In the genomic region with DNA sequence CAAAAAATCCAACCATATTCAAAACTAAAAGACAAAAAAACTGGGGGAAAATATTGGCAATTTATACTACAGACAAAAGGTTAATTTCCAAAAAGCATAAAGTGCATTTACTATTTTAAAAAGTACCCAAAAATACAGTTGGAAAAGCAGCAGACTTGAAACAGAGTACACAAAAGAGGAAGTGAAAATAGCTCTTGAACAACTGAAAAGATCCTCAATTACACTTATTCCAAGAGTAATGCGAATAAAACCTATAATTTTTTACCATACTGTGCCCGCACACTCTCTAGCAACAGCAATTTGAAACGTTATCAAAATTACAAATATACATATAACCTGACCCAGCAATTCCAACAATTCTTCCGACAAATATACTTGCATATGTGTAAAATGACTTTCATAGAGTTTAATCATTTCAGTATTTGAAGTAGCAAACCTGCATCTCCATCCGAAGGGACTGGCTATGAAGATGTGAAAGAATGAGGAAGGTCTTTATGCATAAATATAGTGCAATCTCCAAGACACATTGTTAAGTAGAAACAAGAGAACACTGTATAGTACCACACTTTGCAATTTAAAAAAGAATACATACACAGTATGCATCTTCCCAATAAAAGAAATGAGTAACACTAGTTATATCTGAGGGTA, we compare ENCODE assay signal across 12 cellular contexts. TPM values are rescaled to one million over a fixed set of nuclear protein-coding genes. Genes with fewer than 3 reads are reported as not detected.
DNase-seq lines count a peak whose midpoint lies in the region; ATAC-seq, FAIRE-seq and TF ChIP-seq lines count a peak whose summit lies in the region.
"Had no signal": no experiment of that assay in that cellular context is flagged by ENCODE, and none has a peak within 500 bp of the region (broad histone marks: within the 10 kb centered on the region; RNA-seq: fewer than 3 reads in every experiment).

No MANE protein-coding gene starts in this region.

- 94% methylated on average over 4 of the region's 5 CpGs for WGBS in K562 (ENCODE audit: insufficient coverage, low coverage, missing lambda C conversion rate)
- 92 to 97% (median 95%) methylated on average over 5 of the region's 5 CpGs for WGBS in heart left ventricle, 4 donors

- CTCF ChIA-PET in K562 (lab: Yijun Ruan, JAX; ENCODE audit: low intra/inter-chr PET ratio) = no interaction called here
- CTCF ChIA-PET in CD4-positive, alpha-beta T cell (lab: Charles Lee) = no interaction called here

- no peak overlapping the region for H3K9ac ChIP-seq in K562 (ENCODE audit: insufficient read depth in 1 of 2, low read depth in 2 of 2, low read length in 2 of 2)

- in situ Hi-C loops in K562 (cut with MboI) = no loop called here

- H3K36me3 ChIP-seq in K562 (ENCODE audit: control insufficient read depth, insufficient read depth, low read length) = peaks cover 42% of the 10 kb centered on the region
- peaks cover 0 to 85% (median 59%) of the 10 kb centered on the region in 9 donors for H3K36me3 ChIP-seq in heart left ventricle
- H3K36me3 ChIP-seq: neutrophil had no signal

- H3K9me3 ChIP-seq in K562 (replicated peaks; ENCODE audit: control insufficient read depth, insufficient read depth, low read depth, low read length) (no peaks in the 10 kb centered on the region), heart left ventricle (peaks cover 0 to 9% (median 4%) of the 10 kb centered on the region in 12 donors)
- H3K9me3 ChIP-seq in CD4-positive, alpha-beta T cell (ENCODE audit: control insufficient read depth, low read length) = no peaks in the 10 kb centered on the region
- H3K9me3 ChIP-seq: neutrophil had no signal

- H3K36me3 Mint-ChIP-seq in CD4-positive, alpha-beta T cell (ENCODE audit: low read depth) = peaks cover 70% of the 10 kb centered on the region
- peaks cover 98% of the 10 kb centered on the region for H3K36me3 Mint-ChIP-seq in stimulated activated effector memory CD8-positive, alpha-beta T cell treated with anti-CD3 and anti-CD28 coated beads, Interleukin-12 subunit alpha, Interleukin-12 subunit beta, amount 100 ng/mL, for 72 hours

- H3K4me1 Mint-ChIP-seq in CD4-positive, alpha-beta T cell (ENCODE audit: low read depth) = no peaks in the 10 kb centered on the region
- no peaks in the 10 kb centered on the region for H3K4me1 Mint-ChIP-seq in stimulated activated effector memory CD8-positive, alpha-beta T cell treated with anti-CD3 and anti-CD28 coated beads, Interleukin-12 subunit alpha, Interleukin-12 subunit beta, amount 100 ng/mL, for 72 hours

- H3K4me2 ChIP-seq in K562 (ENCODE audit: insufficient read depth, low read length) = no peak overlapping the region

- H4K20me1 ChIP-seq in K562 (replicated peaks; ENCODE audit: control insufficient read depth, insufficient read depth, low read length) = no peaks in the 10 kb centered on the region

- H3K4me1 ChIP-seq in K562 (replicated peaks in 1 of 2; ENCODE audit: control insufficient read depth in 2 of 2, insufficient read depth in 2 of 2, low read length in 2 of 2) (no peaks in the 10 kb centered on the region), heart left ventricle (no peaks in the 10 kb centered on the region)

- no peaks in the 10 kb centered on the region for H3K9me1 ChIP-seq in K562 (ENCODE audit: control insufficient read depth, insufficient read depth, low read length)

- TF ChIP-seq RAD21 in K562 (CRISPR knock-in tag; conservative IDR thresholded peaks at IDR 0.05 in 1 of 2, IDR thresholded peaks at IDR 0.05 in 1 of 2) = no peak

- H3K27me3 ChIP-seq in K562 (ENCODE audit: control insufficient read depth in 2 of 2, insufficient read depth in 2 of 2, low read length in 2 of 2) = no peaks in the 10 kb centered on the region
- no peaks in the 10 kb centered on the region for H3K27me3 ChIP-seq in CD4-positive, alpha-beta T cell (ENCODE audit: control insufficient read depth, insufficient read depth, low read length)
- no peaks in the 10 kb centered on the region for H3K27me3 ChIP-seq in heart left ventricle
- H3K27me3 ChIP-seq: brain microvascular endothelial cell, neutrophil had no signal

- FAIRE-seq in K562 (lab: Jason Lieb, UNC) = no peak

- TF ChIP-seq EP300 in K562 (IDR thresholded peaks at IDR 0.05; ENCODE audit: low read length) = no peak

- H3K9me3 Mint-ChIP-seq in CD4-positive, alpha-beta T cell = no peaks in the 10 kb centered on the region
- peaks cover 3% of the 10 kb centered on the region for H3K9me3 Mint-ChIP-seq in stimulated activated effector memory CD8-positive, alpha-beta T cell treated with anti-CD3 and anti-CD28 coated beads, Interleukin-12 subunit alpha, Interleukin-12 subunit beta, amount 100 ng/mL, for 72 hours

- no peaks in the 10 kb centered on the region for H3K79me2 ChIP-seq in K562 (ENCODE audit: control insufficient read depth, insufficient read depth, low read length)

- TF ChIP-seq CTCF in K562 (IDR thresholded peaks at IDR 0.05 in 2 of 3, conservative IDR thresholded peaks at IDR 0.05 in 1 of 3; ENCODE audit: insufficient read depth in 2 of 3, low read depth in 1 of 3, low read length in 3 of 3) = no peak
- TF ChIP-seq CTCF in CD4-positive, alpha-beta T cell (IDR thresholded peaks at IDR 0.05) = no peak
- no peak for TF ChIP-seq CTCF in heart left ventricle (IDR thresholded peaks at IDR 0.05)

- POLR2A ChIA-PET in K562 (lab: Yijun Ruan, JAX) = interaction anchor here (1.1 to 1.2 kb wide), 2 partner anchors 9 to 13 kb away, joined by 3 read pairs; no protein-coding TSS in a partner anchor
- POLR2A ChIA-PET in CD4-positive, alpha-beta T cell (lab: Charles Lee) = interaction anchor here (1.2 kb wide), 1 partner anchor 27 kb away, joined by 3 read pairs; the partner anchor contains the start of gene EXOSC8

- no peak overlapping the region for H2AFZ ChIP-seq in K562 (ENCODE audit: low read depth, low read length)

- no peak for DNase-seq in K562 (ENCODE audit: extremely low read depth in 1 of 4, low spot score in 3 of 4)
- DNase-seq in CD4-positive, alpha-beta T cell = no peak
- DNase-seq in heart left ventricle = no peak
- DNase-seq in stimulated activated effector memory CD8-positive, alpha-beta T cell treated with anti-CD3 and anti-CD28 coated beads, Interleukin-12 subunit alpha, Interleukin-12 subunit beta, amount 100 ng/mL, for 72 hours (ENCODE audit: low spot score in 2 of 2) = no peak
- no peak for DNase-seq in AG08396 (ENCODE audit: low spot score)
- DNase-seq: activated CD8-positive, alpha-beta memory T cell treated with anti-CD3 and anti-CD28 coated beads, Interleukin-2, amount 50 U/mL, for 4 hours; brain microvascular endothelial cell; DMS79 treated with DMSO at 0.1 percent for 48 hours had no signal

- ATAC-seq in GM18909 (IDR thresholded peaks at IDR 0.05; ENCODE audit: poor library complexity, unreplicated experiment) = peak; percentile 86
- ATAC-seq in GM21737 (IDR thresholded peaks at IDR 0.05; ENCODE audit: unreplicated experiment) = peak; percentile 73
- ATAC-seq in HG03354 (IDR thresholded peaks at IDR 0.05; ENCODE audit: poor library complexity, severe bottlenecking, unreplicated experiment) = peak; percentile 78
- no peak for ATAC-seq in K562
- ATAC-seq in CD4-positive, alpha-beta T cell (ENCODE audit: poor library complexity) = no peak
- no peak for ATAC-seq in heart left ventricle
- ATAC-seq in stimulated activated effector memory CD8-positive, alpha-beta T cell treated with anti-CD3 and anti-CD28 coated beads, Interleukin-12 subunit alpha, Interleukin-12 subunit beta, amount 100 ng/mL, for 72 hours = no peak

- no peak overlapping the region for H3K27ac Mint-ChIP-seq in CD4-positive, alpha-beta T cell
- no peak overlapping the region for H3K27ac Mint-ChIP-seq in stimulated activated effector memory CD8-positive, alpha-beta T cell treated with anti-CD3 and anti-CD28 coated beads, Interleukin-12 subunit alpha, Interleukin-12 subunit beta, amount 100 ng/mL, for 72 hours

- H3K4me3 ChIP-seq in K562 = no peak overlapping the region
- no peak overlapping the region for H3K4me3 ChIP-seq in heart left ventricle

- BruUV-seq in K562 (replicated peaks; lab: Mats Ljungman, UMichigan) = no TSS peak

- intact Hi-C loops in K562 (cut with micrococcal nuclease) = no loop called here
- intact Hi-C loops in CD4-positive, alpha-beta T cell (cut with DNase I, micrococcal nuclease) = no loop called here
- intact Hi-C loops in heart left ventricle (cut with DNase I) = loop anchor here in 2 of 10 donors (10.0 kb wide), 1 partner anchor 549 kb away; no protein-coding TSS in a partner anchor

- H3K27ac ChIP-seq in K562 (ENCODE audit: extremely low read depth, low read depth, low read length) (no peak overlapping the region), heart left ventricle (no peak overlapping the region)
- no peak overlapping the region for H3K27ac ChIP-seq in CD4-positive, alpha-beta T cell (ENCODE audit: low read depth, low read length)
- H3K27ac ChIP-seq: brain microvascular endothelial cell, neutrophil had no signal

- H3K4me3 Mint-ChIP-seq in CD4-positive, alpha-beta T cell = no peak overlapping the region
- no peak overlapping the region for H3K4me3 Mint-ChIP-seq in stimulated activated effector memory CD8-positive, alpha-beta T cell treated with anti-CD3 and anti-CD28 coated beads, Interleukin-12 subunit alpha, Interleukin-12 subunit beta, amount 100 ng/mL, for 72 hours

- no peak for TF ChIP-seq POLR2A in K562 (conservative IDR thresholded peaks at IDR 0.05)
- TF ChIP-seq POLR2A in heart left ventricle (IDR thresholded peaks at IDR 0.05) = no peak

- H3K27me3 Mint-ChIP-seq in CD4-positive, alpha-beta T cell = no peaks in the 10 kb centered on the region

RNA-seq across cellular contexts. Expression of gene ALG5, which starts 25.4 kb away (rescaled TPM):
- total RNA-seq in K562 (2011; cell fraction: chromatin; rRNA removed; ENCODE audit: low replicate concordance) = 29.2 and 46.7 TPM in 2 replicates
- 50.2 and 54.5 TPM in 2 replicates for total RNA-seq in K562 (2011; cell fraction: nucleolus; rRNA removed)
- 54.8 and 75.2 TPM in 2 replicates for total RNA-seq in K562 (2011; cell fraction: nucleoplasm; rRNA removed)
- total RNA-seq in K562 (2014; rRNA removed) (36.6 and 41.8 TPM in 2 replicates), K562 (2014; rRNA removed; fragmentation: Illumina TruSeq; extraction: Trizol) (52.7 and 59.5 TPM in 2 replicates), K562 (2015; rRNA removed; fragmentation: Illumina TruSeq; extraction: Trizol) (45.2 and 47.3 TPM in 2 replicates), K562 (2021) (31.3 and 33.6 TPM in 2 replicates), heart left ventricle (10 to 100 TPM in 6 of 9 donors, 1 to 10 TPM in 3; 8.4 to 15.2 (median 11.6) TPM)
- polyA plus RNA-seq in K562 (2011; rRNA removed) (39.8 and 58.9 TPM in 2 replicates), K562 (2014; fragmentation: Illumina TruSeq; extraction: Trizol) (43.3 and 46.7 TPM in 2 replicates), K562 (2014; fragmentation: Nextera tagmentation; extraction: Ambion mirVana) (10 to 100 TPM; 76.7 to 80.5 TPM), K562 (2014; rRNA removed) (44.5 and 48.2 TPM in 2 replicates), heart left ventricle (10 to 100 TPM; 13.4 to 31.8 TPM)
- 11.6 and 22.1 TPM in 2 replicates for polyA plus RNA-seq in K562 (2011; cell fraction: cytosol; rRNA removed)
- 15.8 and 19.7 TPM in 2 replicates for polyA plus RNA-seq in K562 (2011; cell fraction: nucleus; rRNA removed)
- 30.3 and 32.3 TPM in 2 replicates for polyA plus RNA-seq in K562 (2012)
- 29.5 and 30.8 TPM in 2 replicates for polyA minus RNA-seq in K562 (2011; rRNA and poly(A)+ RNA removed)
- 8.8 and 14.4 TPM in 2 replicates for polyA minus RNA-seq in K562 (2011; cell fraction: cytosol; rRNA and poly(A)+ RNA removed)
- 27.9 and 30.2 TPM in 2 replicates for polyA minus RNA-seq in K562 (2011; cell fraction: nucleus; rRNA and poly(A)+ RNA removed)
- 10 to 100 TPM; 14.4 to 15.1 TPM for total RNA-seq in CD4-positive, alpha-beta T cell

RNA-seq across cellular contexts. Expression of gene EXOSC8, which starts 26.8 kb away (rescaled TPM):
- 47.0 and 108 TPM in 2 replicates for total RNA-seq in K562 (2011; cell fraction: chromatin; rRNA removed; ENCODE audit: low replicate concordance)
- 32.4 and 43.4 TPM in 2 replicates for total RNA-seq in K562 (2011; cell fraction: nucleolus; rRNA removed)
- total RNA-seq in K562 (2011; cell fraction: nucleoplasm; rRNA removed) = 77.8 and 103 TPM in 2 replicates
- total RNA-seq in K562 (2014; rRNA removed) (67.4 and 81.1 TPM in 2 replicates), K562 (2014; rRNA removed; fragmentation: Illumina TruSeq; extraction: Trizol) (104 and 116 TPM in 2 replicates), K562 (2015; rRNA removed; fragmentation: Illumina TruSeq; extraction: Trizol) (86.4 and 87.4 TPM in 2 replicates), K562 (2021) (75.3 and 75.5 TPM in 2 replicates), heart left ventricle (10 to 100 TPM; 13.6 to 30.4 (median 21.8) TPM)
- polyA plus RNA-seq in K562 (2011; rRNA removed) (104 and 116 TPM in 2 replicates), K562 (2014; fragmentation: Illumina TruSeq; extraction: Trizol) (133 and 137 TPM in 2 replicates), K562 (2014; fragmentation: Nextera tagmentation; extraction: Ambion mirVana) (100 to 1,000 TPM; 564 to 571 TPM), K562 (2014; rRNA removed) (110 and 139 TPM in 2 replicates), heart left ventricle (10 to 100 TPM; 32.2 to 37.5 TPM)
- polyA plus RNA-seq in K562 (2011; cell fraction: cytosol; rRNA removed) = 39.5 and 67.3 TPM in 2 replicates
- 78.7 and 122 TPM in 2 replicates for polyA plus RNA-seq in K562 (2011; cell fraction: nucleus; rRNA removed)
- polyA plus RNA-seq in K562 (2012) = 87.5 and 161 TPM in 2 replicates
- polyA minus RNA-seq in K562 (2011; rRNA and poly(A)+ RNA removed) = 70.5 and 79.1 TPM in 2 replicates
- 24.5 and 28.5 TPM in 2 replicates for polyA minus RNA-seq in K562 (2011; cell fraction: cytosol; rRNA and poly(A)+ RNA removed)
- 21.3 and 34.3 TPM in 2 replicates for polyA minus RNA-seq in K562 (2011; cell fraction: nucleus; rRNA and poly(A)+ RNA removed)
- 10 to 100 TPM; 40.1 to 48.0 TPM for total RNA-seq in CD4-positive, alpha-beta T cell

RNA-seq across cellular contexts. Expression of gene SMAD9, which starts 53.7 kb away (rescaled TPM):
- total RNA-seq in K562 (2011; cell fraction: chromatin; rRNA removed; ENCODE audit: low replicate concordance) = not detected in 2 replicates
- not detected in 2 replicates for total RNA-seq in K562 (2011; cell fraction: nucleolus; rRNA removed)
- 0.15 TPM in 1 of 2 replicates, not detected in the other for total RNA-seq in K562 (2011; cell fraction: nucleoplasm; rRNA removed)
- total RNA-seq in K562 (2014; rRNA removed) (not detected in 2 replicates), K562 (2014; rRNA removed; fragmentation: Illumina TruSeq; extraction: Trizol) (not detected in 2 replicates), K562 (2015; rRNA removed; fragmentation: Illumina TruSeq; extraction: Trizol) (not detected in 2 replicates), K562 (2021) (0.02 TPM in 1 of 2 replicates, not detected in the other), heart left ventricle (10 to 100 TPM in 1 of 9 donors, 1 to 10 TPM in 8; 2.2 to 10.4 (median 4.9) TPM)
- polyA plus RNA-seq in K562 (2011; rRNA removed) (0.03 and 0.05 TPM in 2 replicates), K562 (2014; fragmentation: Illumina TruSeq; extraction: Trizol) (0.03 TPM in 1 of 2 replicates, not detected in the other), K562 (2014; fragmentation: Nextera tagmentation; extraction: Ambion mirVana) (under 1 TPM; 0.06 to 0.08 TPM), K562 (2014; rRNA removed) (not detected in 2 replicates), heart left ventricle (1 to 10 TPM in 1 of 2 donors, under 1 TPM in 1; 0.91 to 2.1 TPM)
- not detected in 2 replicates for polyA plus RNA-seq in K562 (2011; cell fraction: cytosol; rRNA removed)
- polyA plus RNA-seq in K562 (2011; cell fraction: nucleus; rRNA removed) = not detected in 2 replicates
- polyA plus RNA-seq in K562 (2012) = 0.03 and 0.10 TPM in 2 replicates
- 0.18 TPM in 1 of 2 replicates, not detected in the other for polyA minus RNA-seq in K562 (2011; rRNA and poly(A)+ RNA removed)
- polyA minus RNA-seq in K562 (2011; cell fraction: cytosol; rRNA and poly(A)+ RNA removed) = not detected in 2 replicates
- not detected in 2 replicates for polyA minus RNA-seq in K562 (2011; cell fraction: nucleus; rRNA and poly(A)+ RNA removed)
- total RNA-seq in CD4-positive, alpha-beta T cell = not detected

Comparison
In these comparisons a context has a peak if more than half of its experiments do, and no peak if none do; other contexts are left out.
1. ATAC-seq: peak in GM18909 (single experiment), GM21737 (single experiment) and HG03354 (single experiment); none in K562 (single experiment), CD4-positive, alpha-beta T cell (single experiment), heart left ventricle (0 of 4) and stimulated activated effector memory CD8-positive, alpha-beta T cell treated with anti-CD3 and anti-CD28 coated beads, Interleukin-12 subunit alpha, Interleukin-12 subunit beta, amount 100 ng/mL, for 72 hours (single experiment).